ENCODE assay signal across 15 cellular contexts in the genomic region with DNA sequence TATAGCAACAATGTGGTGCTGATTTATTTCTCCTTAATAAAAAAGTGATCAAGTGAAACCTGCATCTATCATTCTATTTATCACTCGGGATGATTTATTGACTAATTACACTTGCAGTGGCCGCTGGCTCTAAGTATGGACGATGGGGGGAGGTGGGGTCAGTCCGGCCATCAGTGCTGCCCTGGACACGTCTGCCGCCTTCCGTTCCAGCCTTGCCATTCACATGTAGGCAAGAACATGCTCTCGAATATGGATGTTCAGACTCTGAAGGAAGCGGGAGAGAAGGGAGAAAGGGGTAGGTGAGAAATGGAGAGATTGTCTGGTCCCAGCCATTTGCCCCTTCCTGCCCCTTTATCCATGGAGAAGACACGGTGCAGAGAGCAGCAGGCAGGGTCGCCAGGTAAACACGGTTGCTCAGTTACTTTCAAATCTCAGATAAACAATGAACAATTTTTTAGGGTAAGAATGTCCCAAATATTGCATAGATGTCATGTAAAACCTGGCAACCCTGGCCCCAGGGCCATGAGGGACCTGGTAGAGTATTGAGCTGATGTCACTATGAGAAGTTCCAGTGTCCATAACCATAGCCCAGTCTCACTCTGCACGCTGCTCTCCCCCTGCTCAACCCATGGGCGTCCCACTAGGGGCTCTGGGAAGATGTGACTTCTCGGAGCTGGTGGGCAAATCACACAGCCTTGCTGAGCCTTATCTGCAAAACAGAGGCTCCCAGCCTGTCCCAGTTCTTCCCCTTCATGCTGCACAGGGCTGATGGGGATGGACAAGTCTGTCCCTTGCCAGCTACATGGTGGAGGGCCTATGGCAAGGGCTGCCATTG.
DNase-seq lines count a peak whose midpoint lies in the region; ATAC-seq and TF ChIP-seq lines count a peak whose summit lies in the region.
"Had no signal": no experiment of that assay in that cellular context is flagged by ENCODE, and none has a peak within 500 bp of the region (broad histone marks: within the 10 kb centered on the region; RNA-seq: fewer than 3 reads in every experiment).

No MANE protein-coding gene starts in this region.

- intact Hi-C loops in OCI-LY7 (cut with micrococcal nuclease; ENCODE audit: unreplicated experiment), result no loop called here
- intact Hi-C loops in stomach (cut with DNase I; ENCODE audit: low total_unique reads), result no loop called here

- peaks cover 0 to 5% (median 0%) of the 10 kb centered on the region in 5 donors for H3K27me3 Mint-ChIP-seq in naive thymus-derived CD8-positive, alpha-beta T cell

- DNase-seq in OCI-LY7 (ENCODE audit: low spot score) (no peak), germinal center (ENCODE audit: low spot score) (peak; percentile 1), stomach (peak; percentile 18), GM03348 (ENCODE audit: low spot score) (no peak)
- DNase-seq in naive thymus-derived CD8-positive, alpha-beta T cell, result no peak
- DNase-seq: Calu3, GF-D8, KG1, NCI-H187, NCI-H226, NCI-H526 had no signal

- peak overlapping the region; percentile 35 to 75 (median 57) for H3K4me2 ChIP-seq in BLaER1 treated with 17β-estradiol and CSF1 and Interleukin-3, amounts not matched to agents 10 nM and 100 nM
- H3K4me2 ChIP-seq in OCI-LY7 (ENCODE audit: low read length), result peak overlapping the region; percentile 47
- H3K4me2 ChIP-seq: A549 had no signal

- no peaks in the 10 kb centered on the region for H3K79me2 ChIP-seq in OCI-LY7 (ENCODE audit: insufficient read depth, low read depth, low read length)

- H3K36me3 Mint-ChIP-seq in naive thymus-derived CD8-positive, alpha-beta T cell, result no peaks in the 10 kb centered on the region
- H3K36me3 Mint-ChIP-seq: CD8-positive, alpha-beta T cell had no signal

- 0 out of 22 replicates have a peak overlapping the region, but pooled peaks of 1 of the 11 experiments have one; percentile 3 for H3K9ac ChIP-seq in BLaER1 treated with 17β-estradiol and CSF1 and Interleukin-3, amounts not matched to agents 10 nM and 100 nM

- no peak for TF ChIP-seq CTCF in OCI-LY7 (conservative IDR thresholded peaks at IDR 0.05; ENCODE audit: low read length)
- TF ChIP-seq CTCF in stomach (IDR thresholded peaks at IDR 0.05), result no peak

- CTCF ChIA-PET in OCI-LY7 (lab: Charles Lee; ENCODE audit: unreplicated experiment), result no interaction called here

- H3K4me1 Mint-ChIP-seq in naive thymus-derived CD8-positive, alpha-beta T cell, result peaks cover 2 to 12% (median 9%) of the 10 kb centered on the region in 4 donors

- H3K4me3 Mint-ChIP-seq in naive thymus-derived CD8-positive, alpha-beta T cell, result no peak overlapping the region
- H3K4me3 Mint-ChIP-seq: CD8-positive, alpha-beta T cell had no signal

- no peak for TF ChIP-seq POLR2A in stomach (IDR thresholded peaks at IDR 0.05)

- H3K9me3 Mint-ChIP-seq in naive thymus-derived CD8-positive, alpha-beta T cell, result peaks cover 0 to 2% (median 0%) of the 10 kb centered on the region in 9 donors
- H3K9me3 Mint-ChIP-seq: CD8-positive, alpha-beta T cell had no signal

- no peak for ATAC-seq in naive thymus-derived CD8-positive, alpha-beta T cell
- no peak for ATAC-seq in GM21825 (IDR thresholded peaks at IDR 0.05; ENCODE audit: unreplicated experiment)
- ATAC-seq: A549; CD8-positive, alpha-beta T cell had no signal

- H3K4me1 ChIP-seq in BLaER1 treated with 17β-estradiol and CSF1 and Interleukin-3, amounts not matched to agents 10 nM and 100 nM, result peaks cover 18 to 50% (median 35%) of the 10 kb centered on the region in 10 experiments
- H3K4me1 ChIP-seq in OCI-LY7 (ENCODE audit: insufficient read depth, low read length, poor library complexity, severe bottlenecking), result peaks cover 12% of the 10 kb centered on the region
- peaks cover 0 to 3% (median under 1%) of the 10 kb centered on the region in 4 donors for H3K4me1 ChIP-seq in stomach
- H3K4me1 ChIP-seq: A549 had no signal

- peak overlapping the region; percentile 56; the same call in 1 of the 2 replicates for H2AFZ ChIP-seq in OCI-LY7 (ENCODE audit: low read length)

- no peaks in the 10 kb centered on the region for H3K36me3 ChIP-seq in BLaER1 treated with 17β-estradiol and CSF1 and Interleukin-3, amounts not matched to agents 10 nM and 100 nM
- H3K36me3 ChIP-seq in OCI-LY7 (ENCODE audit: insufficient read depth, low read length) (no peaks in the 10 kb centered on the region), stomach (no peaks in the 10 kb centered on the region)

- H3K27me3 ChIP-seq in BLaER1 treated with 17β-estradiol and CSF1 and Interleukin-3, amounts not matched to agents 10 nM and 100 nM, result no peaks in the 10 kb centered on the region
- no peaks in the 10 kb centered on the region for H3K27me3 ChIP-seq in stomach

- H4K20me1 ChIP-seq in BLaER1 treated with 17β-estradiol and CSF1 and Interleukin-3, amounts not matched to agents 10 nM and 100 nM, result no peaks in the 10 kb centered on the region
- no peaks in the 10 kb centered on the region for H4K20me1 ChIP-seq in OCI-LY7 (ENCODE audit: insufficient read depth, low read length)

- peak overlapping the region in 1 of 10 donors; percentile 11 for H3K27ac Mint-ChIP-seq in naive thymus-derived CD8-positive, alpha-beta T cell
- H3K27ac Mint-ChIP-seq: CD8-positive, alpha-beta T cell had no signal

- BruUV-seq in OCI-LY7 (replicated peaks; lab: Mats Ljungman, UMichigan), result no TSS peak

- POLR2A ChIA-PET in OCI-LY7 (lab: Charles Lee), result interaction anchor here (0.7 to 1.0 kb wide), 3 partner anchors 80 to 217 kb away, joined by 3 to 4 read pairs (median 3); no protein-coding TSS in a partner anchor
- POLR2A ChIA-PET in naive thymus-derived CD8-positive, alpha-beta T cell (lab: Charles Lee), result no interaction called here

- H3K9me2 ChIP-seq in OCI-LY7 (ENCODE audit: insufficient read depth, low read length), result no peaks in the 10 kb centered on the region

- peaks cover 0 to 15% (median 9%) of the 10 kb centered on the region in 11 experiments; a peak in 13 of 22 replicates for H3K9me3 ChIP-seq in BLaER1 treated with 17β-estradiol and CSF1 and Interleukin-3, amounts not matched to agents 10 nM and 100 nM (replicated peaks in 1 of 11)
- no peaks in the 10 kb centered on the region for H3K9me3 ChIP-seq in OCI-LY7 (ENCODE audit: low read length)
- H3K9me3 ChIP-seq in stomach, result no peaks in the 10 kb centered on the region

- 77 to 92% (median 86%) methylated on average over 15 of the region's 15 CpGs for WGBS in stomach, 5 donors

- TF ChIP-seq EP300 in stomach (IDR thresholded peaks at IDR 0.05), result no peak

- H3K27ac ChIP-seq in BLaER1 treated with 17β-estradiol and CSF1 and Interleukin-3, amounts not matched to agents 10 nM and 100 nM, result peak overlapping the region in 3 of 11 experiments; percentile 11 to 35 (median 21); a peak in 3 of 22 replicates
- H3K27ac ChIP-seq in OCI-LY7 (ENCODE audit: low read depth, low read length, poor library complexity, severe bottlenecking) (no peak overlapping the region), stomach (no peak overlapping the region)
- H3K27ac ChIP-seq: A549 had no signal

- no peak overlapping the region for H3K4me3 ChIP-seq in BLaER1 treated with 17β-estradiol and CSF1 and Interleukin-3, amounts not matched to agents 10 nM and 100 nM
- H3K4me3 ChIP-seq in OCI-LY7 (ENCODE audit: low read depth, low read length, poor library complexity, severe bottlenecking) (no peak overlapping the region), stomach (no peak overlapping the region)
- H3K4me3 ChIP-seq: A549 had no signal

Comparison
In these comparisons a context has a peak if more than half of its experiments do, and no peak if none do; other contexts are left out.
1. DNase-seq: peak in germinal center (single experiment) and stomach (single experiment); none in OCI-LY7 (single experiment), naive thymus-derived CD8-positive, alpha-beta T cell (0 of 10) and GM03348 (single experiment).